2 cellular contexts compared by ENCODE assay signal in the genomic region with DNA sequence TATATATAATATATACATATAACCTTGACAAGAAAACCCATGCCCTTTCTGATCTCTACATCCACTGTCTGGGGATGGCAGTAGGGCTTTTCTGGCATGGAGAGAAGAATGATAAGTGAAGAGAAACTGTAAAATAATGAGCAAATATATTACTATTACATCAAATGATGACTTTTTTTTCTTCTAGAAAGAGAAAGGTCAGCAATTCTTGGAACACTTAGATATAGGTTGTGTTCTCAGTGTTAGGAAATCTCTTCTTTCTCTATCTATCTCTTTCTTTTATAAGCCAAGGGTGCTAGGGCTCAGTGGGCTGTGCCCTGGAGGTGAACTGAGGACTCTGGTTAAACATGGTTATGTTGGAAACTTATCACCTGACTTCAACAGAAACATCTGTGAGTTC.
TF ChIP-seq lines count a peak whose summit lies in the region.

No MANE protein-coding gene starts in this region.

TF ChIP-seq in HepG2, 621 proteins besides CTCF, POLR2A, EP300 and RAD21:
- TF ChIP-seq SRSF1 (optimal IDR thresholded peaks at IDR 0.05; ENCODE audit: low read depth, low read length) (no peak), MAFK (conservative IDR thresholded peaks at IDR 0.05 in 1 of 2, IDR thresholded peaks at IDR 0.05 in 1 of 2; ENCODE audit: low read length in 2 of 2) (peak; percentile 64 to 87), FOXK2 (IDR thresholded peaks at IDR 0.05) (no peak), ZNF660 (CRISPR knock-in tag; IDR thresholded peaks at IDR 0.05; ENCODE audit: borderline replicate concordance, low read depth) (no peak), FOXO1 (CRISPR knock-in tag; IDR thresholded peaks at IDR 0.05) (no peak), THYN1 (CRISPR knock-in tag; IDR thresholded peaks at IDR 0.05; ENCODE audit: borderline replicate concordance, low read depth) (no peak), MZF1 (CRISPR knock-in tag; IDR thresholded peaks at IDR 0.05; ENCODE audit: borderline replicate concordance) (no peak), MAFF (IDR thresholded peaks at IDR 0.05; ENCODE audit: low read depth, low read length) (peak; percentile 77), MXI1 (IDR thresholded peaks at IDR 0.05; ENCODE audit: borderline replicate concordance, low read depth, low read length) (no peak)
- TF ChIP-seq, protein P1, sequence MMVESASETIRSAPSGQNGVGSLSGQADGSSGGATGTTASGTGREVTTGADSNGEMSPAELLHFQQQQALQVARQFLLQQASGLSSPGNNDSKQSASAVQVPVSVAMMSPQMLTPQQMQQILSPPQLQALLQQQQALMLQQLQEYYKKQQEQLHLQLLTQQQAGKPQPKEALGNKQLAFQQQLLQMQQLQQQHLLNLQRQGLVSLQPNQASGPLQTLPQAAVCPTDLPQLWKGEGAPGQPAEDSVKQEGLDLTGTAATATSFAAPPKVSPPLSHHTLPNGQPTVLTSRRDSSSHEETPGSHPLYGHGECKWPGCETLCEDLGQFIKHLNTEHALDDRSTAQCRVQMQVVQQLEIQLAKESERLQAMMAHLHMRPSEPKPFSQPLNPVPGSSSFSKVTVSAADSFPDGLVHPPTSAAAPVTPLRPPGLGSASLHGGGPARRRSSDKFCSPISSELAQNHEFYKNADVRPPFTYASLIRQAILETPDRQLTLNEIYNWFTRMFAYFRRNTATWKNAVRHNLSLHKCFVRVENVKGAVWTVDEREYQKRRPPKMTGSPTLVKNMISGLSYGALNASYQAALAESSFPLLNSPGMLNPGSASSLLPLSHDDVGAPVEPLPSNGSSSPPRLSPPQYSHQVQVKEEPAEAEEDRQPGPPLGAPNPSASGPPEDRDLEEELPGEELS (CRISPR knock-in tag; IDR thresholded peaks at IDR 0.05): no peak

TF ChIP-seq in IMR-90, 13 proteins besides CTCF, POLR2A, EP300 and RAD21:
- TF ChIP-seq RCOR1 (IDR thresholded peaks at IDR 0.05; ENCODE audit: insufficient replicate concordance, low read length): no peak
- TF ChIP-seq NFE2L2 (IDR thresholded peaks at IDR 0.05; ENCODE audit: low read depth, low read length): no peak
- no peak for TF ChIP-seq BHLHE40 (IDR thresholded peaks at IDR 0.05; ENCODE audit: low read depth, low read length)
- peak; percentile 67 for TF ChIP-seq MAFK (IDR thresholded peaks at IDR 0.05; ENCODE audit: low read depth, low read length)
- TF ChIP-seq SMC3 (IDR thresholded peaks at IDR 0.05; ENCODE audit: low read depth, low read length): no peak
